In genomic region chr11:61881397-61881796, GRCh38 we compare ENCODE assay signal across 2 cellular contexts.
TF ChIP-seq lines count a peak whose summit lies in the region.

No MANE protein-coding gene starts in this region.

TF ChIP-seq in IMR-90, 13 proteins besides CTCF, POLR2A, EP300 and RAD21:
- no peak for TF ChIP-seq NFE2L2 (IDR thresholded peaks at IDR 0.05; ENCODE audit: low read depth, low read length)
- no peak for TF ChIP-seq SMC3 (IDR thresholded peaks at IDR 0.05; ENCODE audit: low read depth, low read length)

TF ChIP-seq in K562, 482 proteins besides CTCF, POLR2A, EP300 and RAD21:
- TF ChIP-seq ZNF41 (CRISPR knock-in tag; conservative IDR thresholded peaks at IDR 0.05) (no peak), PTBP1 (IDR thresholded peaks at IDR 0.05; ENCODE audit: low read depth, low read length) (no peak), HOXB6 (CRISPR knock-in tag; IDR thresholded peaks at IDR 0.05; ENCODE audit: borderline replicate concordance) (no peak), RBM25 (IDR thresholded peaks at IDR 0.05; ENCODE audit: low read depth, low read length, severe bottlenecking) (no peak), MAFG (tag; conservative IDR thresholded peaks at IDR 0.05) (no peak), SMC3 (conservative IDR thresholded peaks at IDR 0.05; ENCODE audit: insufficient read depth, low read depth, low read length) (no peak), RFX1 (IDR thresholded peaks at IDR 0.05) (no peak), EP400 (IDR thresholded peaks at IDR 0.05) (no peak)
